Comparison of ENCODE assay signal across 12 cellular contexts in genomic region chr3:99699841-99700240, GRCh38.
A peak's percentile ranks its signal among the peaks of the same experiment; 100 is the strongest.
DNase-seq lines count a peak whose midpoint lies in the region; ATAC-seq and TF ChIP-seq lines count a peak whose summit lies in the region.
"Had no signal": no experiment of that assay in that cellular context is flagged by ENCODE, and none has a peak within 500 bp of the region (broad histone marks: within the 10 kb centered on the region; RNA-seq: fewer than 3 reads in every experiment).

No MANE protein-coding gene starts in this region.

- H3K79me2 ChIP-seq in ACC112 (ENCODE audit: control insufficient read depth, insufficient read depth, low read length, unreplicated experiment): peaks cover 39% of the 10 kb centered on the region

- ATAC-seq in IMR-90 (ENCODE audit: low read depth): peak; percentile 85
- ATAC-seq in GM18858 (IDR thresholded peaks at IDR 0.05; ENCODE audit: unreplicated experiment): no peak
- no peak for ATAC-seq in HG03108 (IDR thresholded peaks at IDR 0.05; ENCODE audit: unreplicated experiment)

- H2AK9ac ChIP-seq in IMR-90 (replicated peaks; ENCODE audit: low read depth, low read length, poor library complexity): no peak overlapping the region

- H3K9me3 Mint-ChIP-seq in chondrocyte (ENCODE audit: low read depth): no peaks in the 10 kb centered on the region
- H3K9me3 Mint-ChIP-seq: activated naive CD4-positive, alpha-beta T cell treated with anti-CD3 and anti-CD28 coated beads, Interleukin-2, amount 10 ng/mL, durations not matched to agents 7 days and 5 days had no signal

- TF ChIP-seq CTCF in IMR-90 (conservative IDR thresholded peaks at IDR 0.05; ENCODE audit: low read depth, low read length): no peak
- no peak for TF ChIP-seq CTCF in chondrocyte (IDR thresholded peaks at IDR 0.05)

- dilution Hi-C loops in IMR-90 (cut with HindIII; ENCODE audit: low sequenced_read_pairs, unreplicated experiment): no loop called here

- H2AK5ac ChIP-seq in IMR-90 (ENCODE audit: low read depth, low read length): 0 out of 2 replicates have a peak overlapping the region, but pooled peaks have one; percentile 90

- H3K4me1 ChIP-seq in ACC112 (ENCODE audit: control insufficient read depth, insufficient read depth, low read length, unreplicated experiment) (peaks cover 60% of the 10 kb centered on the region), IMR-90 (ENCODE audit: control insufficient read depth, insufficient read depth, low read length) (peaks cover 12% of the 10 kb centered on the region)

- H3K4ac ChIP-seq in IMR-90 (ENCODE audit: low read depth, low read length): no peak overlapping the region

- no peak overlapping the region; the same call in 1 of the 2 replicates for H2BK120ac ChIP-seq in IMR-90 (ENCODE audit: low read depth, low read length)

- peaks cover 16% of the 10 kb centered on the region for H3K9me1 ChIP-seq in IMR-90 (ENCODE audit: insufficient read depth, low read length)

- H3K79me1 ChIP-seq in IMR-90 (ENCODE audit: low read depth in 1 of 2, low read length in 2 of 2): peaks cover 11 to 28% of the 10 kb centered on the region in 2 experiments

- no peak for TF ChIP-seq RAD21 in IMR-90 (IDR thresholded peaks at IDR 0.05; ENCODE audit: low read length)

- POLR2A ChIA-PET in IMR-90 (lab: Charles Lee; ENCODE audit: unreplicated experiment): no interaction called here

- no peak overlapping the region for H3K9ac ChIP-seq in IMR-90 (ENCODE audit: low read depth, low read length)

- WGBS in IMR-90 (ENCODE audit: extremely low coverage in 2 of 2, insufficient read length in 1 of 2), 2 experiments: 88% methylated on average over 3 of the region's 9 CpGs; no CpG with 5 or more reads in 1 of the 2 experiments

- peak overlapping the region; percentile 75 for H3K27ac ChIP-seq in ACC112 (ENCODE audit: low read depth, low read length)
- H3K27ac ChIP-seq in IMR-90 (ENCODE audit: insufficient read depth, low read length): no peak overlapping the region
- H3K27ac ChIP-seq: SJCRH30 had no signal

- peaks cover 60% of the 10 kb centered on the region for H3K36me3 Mint-ChIP-seq in chondrocyte (ENCODE audit: low read depth)
- H3K36me3 Mint-ChIP-seq: activated naive CD4-positive, alpha-beta T cell treated with anti-CD3 and anti-CD28 coated beads, Interleukin-2, amount 10 ng/mL, durations not matched to agents 7 days and 5 days had no signal

- 0 out of 2 replicates have a peak, but pooled peaks cover 3% of the 10 kb centered on the region for H4K20me1 ChIP-seq in IMR-90 (ENCODE audit: insufficient read depth, low read length)

- no peak for TF ChIP-seq POLR2A in IMR-90 (IDR thresholded peaks at IDR 0.05; ENCODE audit: low read depth, low read length)

- no peak overlapping the region for H4K91ac ChIP-seq in IMR-90 (ENCODE audit: insufficient read depth, low read depth, low read length)

- no peak overlapping the region for H3K4me3 Mint-ChIP-seq in chondrocyte (ENCODE audit: unreplicated experiment)
- H3K4me3 Mint-ChIP-seq: activated naive CD4-positive, alpha-beta T cell treated with anti-CD3 and anti-CD28 coated beads, Interleukin-2, amount 10 ng/mL, durations not matched to agents 7 days and 5 days had no signal

- in situ Hi-C loops in IMR-90 (cut with MboI; ENCODE audit: low sequenced_read_pairs): no loop called here

- CTCF ChIA-PET in IMR-90 (lab: Yijun Ruan, JAX): interaction anchor here (0.7 kb wide), 1 partner anchor 32 kb away, joined by 5 read pairs; no protein-coding TSS in a partner anchor

- H3K27me3 ChIP-seq in ACC112 (ENCODE audit: insufficient read depth, low read length) (no peaks in the 10 kb centered on the region), IMR-90 (ENCODE audit: control insufficient read depth, insufficient read depth, low read length) (no peaks in the 10 kb centered on the region)
- H3K27me3 ChIP-seq: SJCRH30 had no signal

- peak overlapping the region; percentile 28; the same call in 1 of the 2 replicates for H3K4me2 ChIP-seq in IMR-90 (ENCODE audit: low read depth, low read length)

- no peak overlapping the region for H2AFZ ChIP-seq in ACC112 (ENCODE audit: low read length, unreplicated experiment)
- H2AFZ ChIP-seq in IMR-90 (replicated peaks; ENCODE audit: low read length, poor library complexity): no peak overlapping the region

- H3K4me3 ChIP-seq in ACC112 (ENCODE audit: low read depth, low read length) (0 out of 2 replicates have a peak overlapping the region, but pooled peaks have one; percentile 21), IMR-90 (ENCODE audit: insufficient read depth, low read depth, low read length) (no peak overlapping the region)
- H3K4me3 ChIP-seq: SJCRH30 had no signal

- H4K5ac ChIP-seq in IMR-90 (ENCODE audit: low read depth, low read length): no peak overlapping the region

- H3K27me3 Mint-ChIP-seq in chondrocyte (ENCODE audit: low read depth): no peaks in the 10 kb centered on the region

- BruUV-seq in IMR-90 (replicated peaks; lab: Mats Ljungman, UMichigan): no TSS peak

- intact Hi-C loops in IMR-90 (cut with micrococcal nuclease): no loop called here

- H3K9me3 ChIP-seq in IMR-90 (ENCODE audit: control insufficient read depth, insufficient read depth, low read length): peaks cover 3% of the 10 kb centered on the region; the same call in 1 of the 2 replicates
- H3K9me3 ChIP-seq: SJCRH30 had no signal

- no peak overlapping the region for H3K14ac ChIP-seq in IMR-90 (replicated peaks; ENCODE audit: low read depth, low read length)

- H3K56ac ChIP-seq in IMR-90 (ENCODE audit: extremely low read depth, insufficient read depth, low read length): no peak overlapping the region; the same call in 1 of the 2 replicates

- peak overlapping the region; percentile 83 for H2BK5ac ChIP-seq in IMR-90 (ENCODE audit: low read depth, low read length, poor library complexity, severe bottlenecking)

- H3K36me3 ChIP-seq in ACC112 (ENCODE audit: insufficient read depth, low read length) (peaks cover 28% of the 10 kb centered on the region), IMR-90 (ENCODE audit: control insufficient read depth, insufficient read depth, low read length) (peaks cover 7% of the 10 kb centered on the region)
- H3K36me3 ChIP-seq: SJCRH30 had no signal

- H4K8ac ChIP-seq in IMR-90 (ENCODE audit: low read depth in 2 of 2, low read length in 2 of 2): peak overlapping the region in 1 of 2 experiments; percentile 34; a peak in 1 of 4 replicates

- H3K18ac ChIP-seq in IMR-90 (ENCODE audit: low read depth, low read length): peak overlapping the region; percentile 84; the same call in 1 of the 2 replicates

- DNase-seq in IMR-90 (peak; percentile 78), chondrocyte (ENCODE audit: low spot score) (no peak), iris pigment epithelial cell (ENCODE audit: low read depth) (peak; percentile 82), OCI-M1 (lab: John Stamatoyannopoulos, UW) (no peak)
- no peak for DNase-seq in activated T-cell treated with anti-CD3 and anti-CD28 coated beads, Interleukin-2, amount 50 U/mL, for 1 hour
- DNase-seq: activated naive CD4-positive, alpha-beta T cell treated with anti-CD3 and anti-CD28 coated beads, Interleukin-2, amount 10 ng/mL, durations not matched to agents 7 days and 5 days; mesendoderm; NCI-H2029; SJCRH30 had no signal

- peak overlapping the region; percentile 96 for H3K27ac Mint-ChIP-seq in chondrocyte (ENCODE audit: unreplicated experiment)
- H3K27ac Mint-ChIP-seq: activated naive CD4-positive, alpha-beta T cell treated with anti-CD3 and anti-CD28 coated beads, Interleukin-2, amount 10 ng/mL, durations not matched to agents 7 days and 5 days had no signal

- H2BK20ac ChIP-seq in IMR-90 (ENCODE audit: low read depth, low read length): 0 out of 2 replicates have a peak overlapping the region, but pooled peaks have one; percentile 30

- peaks cover 83% of the 10 kb centered on the region for H3K4me1 Mint-ChIP-seq in chondrocyte (ENCODE audit: low read depth)
- H3K4me1 Mint-ChIP-seq: activated naive CD4-positive, alpha-beta T cell treated with anti-CD3 and anti-CD28 coated beads, Interleukin-2, amount 10 ng/mL, durations not matched to agents 7 days and 5 days had no signal

- H2BK15ac ChIP-seq in IMR-90 (ENCODE audit: low read depth, low read length): no peak overlapping the region

- no peak overlapping the region for H3K23ac ChIP-seq in IMR-90 (ENCODE audit: low read depth, low read length)

TF ChIP-seq in IMR-90, 13 proteins besides CTCF, POLR2A, EP300 and RAD21:
- TF ChIP-seq ELK1 (IDR thresholded peaks at IDR 0.05; ENCODE audit: borderline replicate concordance, low read depth, low read length): no peak
- TF ChIP-seq SMC3 (IDR thresholded peaks at IDR 0.05; ENCODE audit: low read depth, low read length): no peak
- TF ChIP-seq MAZ (IDR thresholded peaks at IDR 0.05; ENCODE audit: borderline replicate concordance, low read depth, low read length): 0 out of 2 replicates have a peak, but pooled peaks have one; percentile 36
- TF ChIP-seq BHLHE40 (IDR thresholded peaks at IDR 0.05; ENCODE audit: low read depth, low read length): peak; percentile 37; the same call in 1 of the 2 replicates
- peak; percentile 89 for TF ChIP-seq FOS (IDR thresholded peaks at IDR 0.05; ENCODE audit: low read depth, low read length)
- no peak for TF ChIP-seq CEBPB (IDR thresholded peaks at IDR 0.05; ENCODE audit: low read depth, low read length)

Comparison
In these comparisons a context has a peak if more than half of its experiments do, and no peak if none do; other contexts are left out.
1. DNase-seq: peak in IMR-90 (single experiment) and iris pigment epithelial cell (single experiment); none in chondrocyte (single experiment), OCI-M1 (single experiment) and activated T-cell treated with anti-CD3 and anti-CD28 coated beads, Interleukin-2, amount 50 U/mL, for 1 hour (single experiment).